ENCODE assay signal across 17 cellular contexts in the genomic region with DNA sequence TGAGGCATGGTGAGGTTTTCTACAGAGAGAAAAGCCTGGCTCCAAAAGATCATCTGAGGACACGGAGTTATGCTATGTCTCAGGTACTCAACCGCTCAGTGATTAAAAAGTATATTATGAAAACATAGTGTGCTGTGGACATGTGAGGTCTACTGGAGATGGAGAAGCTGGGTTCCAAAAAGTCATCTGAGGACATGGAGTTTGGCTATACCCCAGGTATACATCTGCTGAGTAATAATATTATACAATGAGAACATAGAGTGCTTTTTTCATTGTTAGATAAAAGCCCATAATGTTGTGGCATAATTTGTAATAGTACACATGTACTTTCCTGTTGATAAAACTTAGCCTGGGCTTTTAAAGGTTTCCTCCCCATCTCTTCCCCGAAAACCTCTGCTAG.
DNase-seq lines count a peak whose midpoint lies in the region; ATAC-seq and TF ChIP-seq lines count a peak whose summit lies in the region.
"Had no signal": no experiment of that assay in that cellular context is flagged by ENCODE, and none has a peak within 500 bp of the region (broad histone marks: within the 10 kb centered on the region; RNA-seq: fewer than 3 reads in every experiment).

No MANE protein-coding gene starts in this region.

- DNase-seq in left ventricle myocardium superior (no peak), left cardiac atrium (no peak), LNCaP clone FGC (ENCODE audit: low read depth) (peak; percentile 83), fibroblast of mammary gland (ENCODE audit: low read depth) (peak; percentile 35), NCI-H345 (lab: John Stamatoyannopoulos, UW) (no peak), amygdala (lab: John Stamatoyannopoulos, UW) (no peak)
- DNase-seq: C1 segment of cervical spinal cord; Calu3; CD4-positive, alpha-beta memory T cell; COR-L47; DMS79; EL; GDM1; GM23248; H7; HCEC 1CT had no signal

- TF ChIP-seq CTCF in LNCaP clone FGC (IDR thresholded peaks at IDR 0.05; ENCODE audit: control insufficient read depth, extremely low read depth, insufficient read depth), result no peak
- TF ChIP-seq CTCF in fibroblast of mammary gland (conservative IDR thresholded peaks at IDR 0.05; ENCODE audit: control insufficient read depth, insufficient read depth, low read depth, low read length), result no peak

- ATAC-seq in left ventricle myocardium superior (peak; percentile 67), left cardiac atrium (no peak)
- ATAC-seq: GM12878 had no signal

- intact Hi-C loops in left ventricle myocardium superior (cut with micrococcal nuclease), result loop anchor here (10.0 kb wide), 1 partner anchor 115 kb away; the partner anchor contains the start of gene RGS7BP
- intact Hi-C loops in left cardiac atrium (cut with DNase I), result loop anchor here in 1 of 2 donors (5.0 to 10.0 kb wide), 2 partner anchors 382 to 465 kb away; no protein-coding TSS in a partner anchor

- no peak overlapping the region for H3K4me3 ChIP-seq in LNCaP clone FGC (ENCODE audit: low read depth, low read length)
- no peak overlapping the region for H3K4me3 ChIP-seq in fibroblast of mammary gland (ENCODE audit: control insufficient read depth, low read depth, low read length)
- H3K4me3 ChIP-seq: GM12878, GM23248 had no signal

Comparison
In these comparisons a context has a peak if more than half of its experiments do, and no peak if none do; other contexts are left out.
1. DNase-seq: peak in LNCaP clone FGC (single experiment) and fibroblast of mammary gland (single experiment); none in left ventricle myocardium superior (single experiment), left cardiac atrium (single experiment), NCI-H345 (single experiment) and amygdala (0 of 56).